ENCODE assay signal across 17 cellular contexts in genomic region chr16:1776672-1776955, GRCh38. TPM values are rescaled to one million over a fixed set of nuclear protein-coding genes. Genes with fewer than 3 reads are reported as not detected.
DNase-seq lines count a peak whose midpoint lies in the region; ATAC-seq and TF ChIP-seq lines count a peak whose summit lies in the region.
"Had no signal": no experiment of that assay in that cellular context is flagged by ENCODE, and none has a peak within 500 bp of the region (broad histone marks: within the 10 kb centered on the region; RNA-seq: fewer than 3 reads in every experiment).

No MANE protein-coding gene starts in this region.

- 83% methylated on average over 13 of the region's 13 CpGs; no CpG with 5 or more reads in 1 of the 2 donors for WGBS in transverse colon (ENCODE audit: low coverage in 1 of 2), 2 donors

- H3K27ac Mint-ChIP-seq in activated naive CD4-positive, alpha-beta T cell treated with anti-CD3 and anti-CD28 coated beads, Interleukin-2, amount 50 U/mL, for 72 hours: peak overlapping the region; percentile 22 to 84
- no peak overlapping the region for H3K27ac Mint-ChIP-seq in activated naive CD4-positive, alpha-beta T cell treated with anti-CD3 and anti-CD28 coated beads, Interleukin-2, amount 10 ng/mL, durations not matched to agents 7 days and 5 days
- H3K27ac Mint-ChIP-seq in HFFc6 (peak overlapping the region; percentile 33; the same call in 1 of the 2 replicates), glutamatergic neuron (ENCODE audit: unreplicated experiment) (peak overlapping the region; percentile 80)

- TF ChIP-seq EP300 in transverse colon (IDR thresholded peaks at IDR 0.05; ENCODE audit: low read depth): no peak

- H3K27ac ChIP-seq in transverse colon: no peak overlapping the region

- intact Hi-C loops in transverse colon (cut with DNase I; ENCODE audit: low total_unique reads): no loop called here

- H3K4me3 Mint-ChIP-seq in activated naive CD4-positive, alpha-beta T cell treated with anti-CD3 and anti-CD28 coated beads, Interleukin-2, amount 10 ng/mL, durations not matched to agents 7 days and 5 days: no peak overlapping the region
- H3K4me3 Mint-ChIP-seq in HFFc6 (no peak overlapping the region), glutamatergic neuron (ENCODE audit: unreplicated experiment) (peak overlapping the region; percentile 74)

- no peak for ATAC-seq in activated naive CD4-positive, alpha-beta T cell treated with anti-CD3 and anti-CD28 coated beads, Interleukin-2, amount 50 U/mL, for 72 hours
- no peak for ATAC-seq in HG02798 (IDR thresholded peaks at IDR 0.05; ENCODE audit: poor library complexity, unreplicated experiment)
- ATAC-seq: K562 had no signal

- H3K36me3 Mint-ChIP-seq in activated naive CD4-positive, alpha-beta T cell treated with anti-CD3 and anti-CD28 coated beads, Interleukin-2, amount 50 U/mL, for 72 hours: peaks cover 10% of the 10 kb centered on the region in 2 donors
- peaks cover 7% of the 10 kb centered on the region for H3K36me3 Mint-ChIP-seq in activated naive CD4-positive, alpha-beta T cell treated with anti-CD3 and anti-CD28 coated beads, Interleukin-2, amount 10 ng/mL, durations not matched to agents 7 days and 5 days
- H3K36me3 Mint-ChIP-seq in HFFc6 (ENCODE audit: low read depth): peaks cover 7% of the 10 kb centered on the region
- no peaks in the 10 kb centered on the region for H3K36me3 Mint-ChIP-seq in glutamatergic neuron (ENCODE audit: unreplicated experiment)

- no peaks in the 10 kb centered on the region for H3K27me3 Mint-ChIP-seq in activated naive CD4-positive, alpha-beta T cell treated with anti-CD3 and anti-CD28 coated beads, Interleukin-2, amount 10 ng/mL, durations not matched to agents 7 days and 5 days
- H3K27me3 Mint-ChIP-seq in HFFc6 (ENCODE audit: insufficient read depth) (peaks cover 33% of the 10 kb centered on the region), glutamatergic neuron (ENCODE audit: unreplicated experiment) (peaks cover 20% of the 10 kb centered on the region)

- TF ChIP-seq POLR2A in transverse colon (IDR thresholded peaks at IDR 0.05): no peak

- H3K4me3 ChIP-seq in transverse colon (no peak overlapping the region), MG63 (no peak overlapping the region)
- H3K4me3 ChIP-seq: K562 had no signal

- POLR2A ChIA-PET in HEK293T (lab: Yijun Ruan, JAX): interaction anchor here (2.1 kb wide), 1 partner anchor 51 kb away, joined by 5 read pairs; the partner anchor contains the start of genes FAHD1 and HAGH

- H3K27me3 ChIP-seq in transverse colon: no peaks in the 10 kb centered on the region
- H3K27me3 ChIP-seq in MG63: no peaks in the 10 kb centered on the region

- in situ Hi-C loops in transverse colon (cut with MboI; ENCODE audit: low pct_ligation_motif_present in 1 of 4, low pct_unique_long_range_greater_than_20kb in 1 of 4, low sequenced_read_pairs in 3 of 4): no loop called here

- TF ChIP-seq CTCF in HFFc6 (IDR thresholded peaks at IDR 0.05): no peak
- no peak for TF ChIP-seq CTCF in glutamatergic neuron (IDR thresholded peaks at IDR 0.05; ENCODE audit: partially characterized antibody, unreplicated experiment)
- TF ChIP-seq CTCF in transverse colon (IDR thresholded peaks at IDR 0.05): no peak

- peaks cover 29% of the 10 kb centered on the region for H3K4me1 Mint-ChIP-seq in activated naive CD4-positive, alpha-beta T cell treated with anti-CD3 and anti-CD28 coated beads, Interleukin-2, amount 10 ng/mL, durations not matched to agents 7 days and 5 days
- H3K4me1 Mint-ChIP-seq in HFFc6 (ENCODE audit: low read depth): peaks cover 24% of the 10 kb centered on the region
- H3K4me1 Mint-ChIP-seq in glutamatergic neuron (ENCODE audit: low read depth, unreplicated experiment): peaks cover 13% of the 10 kb centered on the region

- H3K9me3 ChIP-seq in transverse colon (no peaks in the 10 kb centered on the region), MG63 (no peaks in the 10 kb centered on the region)
- H3K9me3 ChIP-seq: SK-N-SH had no signal

- H3K36me3 ChIP-seq in transverse colon (peaks cover 0 to 10% (median 5%) of the 10 kb centered on the region in 4 donors), MG63 (peaks cover 59% of the 10 kb centered on the region)

- CTCF ChIA-PET in activated naive CD4-positive, alpha-beta T cell treated with anti-CD3 and anti-CD28 coated beads, Interleukin-2, amount 10 ng/mL, durations not matched to agents 7 days and 5 days (lab: Charles Lee): no interaction called here
- CTCF ChIA-PET in HEK293T (lab: Yijun Ruan, JAX): no interaction called here

- H3K9me3 Mint-ChIP-seq in activated naive CD4-positive, alpha-beta T cell treated with anti-CD3 and anti-CD28 coated beads, Interleukin-2, amount 50 U/mL, for 72 hours: no peaks in the 10 kb centered on the region
- no peaks in the 10 kb centered on the region for H3K9me3 Mint-ChIP-seq in activated naive CD4-positive, alpha-beta T cell treated with anti-CD3 and anti-CD28 coated beads, Interleukin-2, amount 10 ng/mL, durations not matched to agents 7 days and 5 days
- H3K9me3 Mint-ChIP-seq in HFFc6 (no peaks in the 10 kb centered on the region), glutamatergic neuron (ENCODE audit: unreplicated experiment) (peaks cover 15% of the 10 kb centered on the region)

- H3K4me1 ChIP-seq in transverse colon: peaks cover 17 to 41% (median 30%) of the 10 kb centered on the region in 4 donors

- DNase-seq in activated naive CD4-positive, alpha-beta T cell treated with anti-CD3 and anti-CD28 coated beads, Interleukin-2, amount 50 U/mL, for 72 hours (ENCODE audit: low spot score in 2 of 2): no peak
- DNase-seq in activated naive CD4-positive, alpha-beta T cell treated with anti-CD3 and anti-CD28 coated beads, Interleukin-2, amount 10 ng/mL, durations not matched to agents 7 days and 5 days: no peak
- no peak for DNase-seq in HFFc6
- no peak for DNase-seq in glutamatergic neuron
- peak; percentile 8 for DNase-seq in transverse colon
- no peak for DNase-seq in HEK293T (ENCODE audit: extremely low spot score)
- DNase-seq in MG63: no peak
- DNase-seq: C1 segment of cervical spinal cord; DMS79; HCEC 1CT; NCI-H1105 treated with DMSO at 0.1 percent for 48 hours; NCI-H1694 treated with DMSO at 0.1 percent for 48 hours; NK-92 treated with Interleukin-12 subunit alpha and Interleukin-12 subunit beta, amount 100 ng/mL, for 24 hours; SHP77 treated with DMSO at 0.1 percent for 48 hours; SK-N-SH had no signal

TF ChIP-seq in HEK293T, 16 proteins besides CTCF, POLR2A, EP300 and RAD21:
- TF ChIP-seq FOXA1 (IDR thresholded peaks at IDR 0.05): no peak
- no peak for TF ChIP-seq ELF4 (IDR thresholded peaks at IDR 0.05)

RNA-seq across cellular contexts. Expression of gene MRPS34, which starts 3.7 kb away (rescaled TPM):
- 100 to 1,000 TPM; 106 to 180 TPM for total RNA-seq in activated naive CD4-positive, alpha-beta T cell treated with anti-CD3 and anti-CD28 coated beads, Interleukin-2, amount 50 U/mL, for 72 hours
- total RNA-seq in HFFc6 (2021; fragmentation: NEBNext Ultra II Directional; extraction: Animal tissue kit (Norgen Biotek cat#: 25700)): 100 to 1,000 TPM; 122 to 161 (median 132) TPM
- total RNA-seq in glutamatergic neuron (ENCODE audit: unreplicated experiment) (75.1 TPM), transverse colon (100 to 1,000 TPM; 102 to 253 (median 121) TPM)
- total RNA-seq in MG63 (2014; rRNA removed; shearing (Covaris generic); ENCODE audit: low replicate concordance): 225 and 308 TPM in 2 replicates

RNA-seq across cellular contexts. Expression of gene EME2, which starts 4.0 kb away (rescaled TPM):
- 10 to 100 TPM; 21.9 to 24.0 TPM for total RNA-seq in activated naive CD4-positive, alpha-beta T cell treated with anti-CD3 and anti-CD28 coated beads, Interleukin-2, amount 50 U/mL, for 72 hours
- total RNA-seq in HFFc6 (2021; fragmentation: NEBNext Ultra II Directional; extraction: Animal tissue kit (Norgen Biotek cat#: 25700)): 10 to 100 TPM; 11.4 to 16.1 (median 12.3) TPM
- total RNA-seq in glutamatergic neuron (ENCODE audit: unreplicated experiment) (68.7 TPM), transverse colon (100 to 1,000 TPM in 1 of 4 donors, 10 to 100 TPM in 3; 23.6 to 173 (median 45.4) TPM)
- 3.3 and 6.6 TPM in 2 replicates for total RNA-seq in MG63 (2014; rRNA removed; shearing (Covaris generic); ENCODE audit: low replicate concordance)

RNA-seq across cellular contexts. Expression of gene NME3, which starts 5.3 kb away (rescaled TPM):
- 10 to 100 TPM; 30.9 to 55.6 TPM for total RNA-seq in activated naive CD4-positive, alpha-beta T cell treated with anti-CD3 and anti-CD28 coated beads, Interleukin-2, amount 50 U/mL, for 72 hours
- 10 to 100 TPM; 28.2 to 61.0 (median 31.3) TPM for total RNA-seq in HFFc6 (2021; fragmentation: NEBNext Ultra II Directional; extraction: Animal tissue kit (Norgen Biotek cat#: 25700))
- total RNA-seq in glutamatergic neuron (ENCODE audit: unreplicated experiment) (79.1 TPM), transverse colon (100 to 1,000 TPM; 116 to 286 (median 132) TPM)
- 0.46 TPM in 1 of 2 replicates, not detected in the other for total RNA-seq in MG63 (2014; rRNA removed; shearing (Covaris generic); ENCODE audit: low replicate concordance)

RNA-seq across cellular contexts. Expression of gene SPSB3, which starts 5.8 kb away (rescaled TPM):
- total RNA-seq in activated naive CD4-positive, alpha-beta T cell treated with anti-CD3 and anti-CD28 coated beads, Interleukin-2, amount 50 U/mL, for 72 hours: 10 to 100 TPM; 19.1 to 29.2 TPM
- total RNA-seq in HFFc6 (2021; fragmentation: NEBNext Ultra II Directional; extraction: Animal tissue kit (Norgen Biotek cat#: 25700)): 10 to 100 TPM; 12.3 to 15.8 (median 13.9) TPM
- total RNA-seq in glutamatergic neuron (ENCODE audit: unreplicated experiment) (80.4 TPM), transverse colon (100 to 1,000 TPM; 101 to 289 (median 125) TPM)
- 34.3 and 40.3 TPM in 2 replicates for total RNA-seq in MG63 (2014; rRNA removed; shearing (Covaris generic); ENCODE audit: low replicate concordance)

RNA-seq across cellular contexts. Expression of gene NUBP2, which starts 6.1 kb away (rescaled TPM):
- total RNA-seq in activated naive CD4-positive, alpha-beta T cell treated with anti-CD3 and anti-CD28 coated beads, Interleukin-2, amount 50 U/mL, for 72 hours: 10 to 100 TPM; 41.0 to 48.3 TPM
- total RNA-seq in HFFc6 (2021; fragmentation: NEBNext Ultra II Directional; extraction: Animal tissue kit (Norgen Biotek cat#: 25700)): 10 to 100 TPM; 41.5 to 53.8 (median 43.5) TPM
- total RNA-seq in glutamatergic neuron (ENCODE audit: unreplicated experiment): 66.1 TPM
- total RNA-seq in transverse colon: 100 to 1,000 TPM in 1 of 4 donors, 10 to 100 TPM in 3; 15.3 to 165 (median 59.6) TPM
- total RNA-seq in MG63 (2014; rRNA removed; shearing (Covaris generic); ENCODE audit: low replicate concordance): 156 and 163 TPM in 2 replicates

Comparison
In these comparisons a context has a peak if more than half of its experiments do, and no peak if none do; other contexts are left out.
1. RNA of gene NME3, which starts 5.3 kb away (total RNA-seq): 116 to 286 TPM in transverse colon, 79.1 TPM in glutamatergic neuron (single experiment), 30.9 to 55.6 TPM in activated naive CD4-positive, alpha-beta T cell treated with anti-CD3 and anti-CD28 coated beads, Interleukin-2, amount 50 U/mL, for 72 hours and 28.2 to 61.0 TPM in HFFc6; 0.46 TPM in MG63; every median in the first group is over 10 times any median in the second.